29 cellular contexts compared by ENCODE assay signal in genomic region chr1:238139713-238140112, GRCh38.
"Had no signal": no experiment of that assay in that cellular context is flagged by ENCODE, and none has a peak within 500 bp of the region (broad histone marks: within the 10 kb centered on the region; RNA-seq: fewer than 3 reads in every experiment).

No MANE protein-coding gene starts in this region.

- H3K9me3 Mint-ChIP-seq: brain, endodermal cell had no signal

- H2AFZ ChIP-seq: parathyroid adenoma had no signal

- H3K27ac Mint-ChIP-seq: activated CD8-positive, alpha-beta T cell treated with anti-CD3 and anti-CD28 coated beads for 36 hours; activated naive CD4-positive, alpha-beta T cell treated with anti-CD3 and anti-CD28 coated beads, Interleukin-2, amount 50 U/mL, for 24 hours; activated naive CD8-positive, alpha-beta T cell treated with anti-CD3 and anti-CD28 coated beads, Interleukin-2, amount 50 U/mL, for 24 hours; activated T-helper 2 cell treated with anti-CD3 and anti-CD28 coated beads, Interferon-gamma antibody, Interleukin-2, Interleukin-4, amounts not matched to agents 10 μg/mL and 5 μg/mL and 100 μg/mL, durations not matched to agents 14 hours and 24 hours and 36 hours; brain; dendritic cell treated with granulocyte-macrophage colony-stimulating factor and Interleukin-4, amounts not matched to agents 40 ng/mL and 50 ng/mL, for 4 days; endodermal cell; naive thymus-derived CD8-positive, alpha-beta T cell; stimulated activated naive B cell treated with anti-CD40 and anti-IgM and Interleukin-4, amounts not matched to agents 10 μg/mL and 1 μg/mL and 100 μg/mL, for 72 hours; T-helper 17 cell; WTC11 had no signal

- H3K36me3 Mint-ChIP-seq: activated naive CD4-positive, alpha-beta T cell treated with anti-CD3 and anti-CD28 coated beads, Interleukin-2, amount 50 U/mL, for 24 hours; brain; naive thymus-derived CD8-positive, alpha-beta T cell; stimulated activated naive B cell treated with anti-CD40 and anti-IgM and Interleukin-4, amounts not matched to agents 10 μg/mL and 1 μg/mL and 100 μg/mL, for 72 hours; WTC11 had no signal

- H3K27me3 Mint-ChIP-seq: activated CD8-positive, alpha-beta T cell treated with anti-CD3 and anti-CD28 coated beads for 36 hours; activated naive CD4-positive, alpha-beta T cell treated with anti-CD3 and anti-CD28 coated beads, Interleukin-2, amount 50 U/mL, for 24 hours; activated naive CD8-positive, alpha-beta T cell treated with anti-CD3 and anti-CD28 coated beads, Interleukin-2, amount 50 U/mL, for 24 hours; brain; dendritic cell treated with granulocyte-macrophage colony-stimulating factor and Interleukin-4, amounts not matched to agents 40 ng/mL and 50 ng/mL, for 4 days; stimulated activated naive B cell treated with anti-CD40 and anti-IgM and Interleukin-4, amounts not matched to agents 10 μg/mL and 1 μg/mL and 100 μg/mL, for 72 hours; T-helper 17 cell had no signal

- ATAC-seq: activated CD8-positive, alpha-beta T cell treated with anti-CD3 and anti-CD28 coated beads for 36 hours; activated naive CD8-positive, alpha-beta T cell treated with anti-CD3 and anti-CD28 coated beads, Interleukin-2, amount 50 U/mL, for 24 hours; naive thymus-derived CD8-positive, alpha-beta T cell; psoas muscle; right cardiac atrium; stimulated activated naive B cell treated with anti-CD40 and anti-IgM and Interleukin-4, amounts not matched to agents 10 μg/mL and 1 μg/mL and 100 μg/mL, for 72 hours; T-helper 17 cell; WTC11 had no signal

- H3K27me3 ChIP-seq: esophagus squamous epithelium, suprapubic skin, tibial nerve had no signal

- H3K4me3 Mint-ChIP-seq: activated CD8-positive, alpha-beta T cell treated with anti-CD3 and anti-CD28 coated beads for 36 hours; activated naive CD4-positive, alpha-beta T cell treated with anti-CD3 and anti-CD28 coated beads, Interleukin-2, amount 50 U/mL, for 24 hours; activated naive CD8-positive, alpha-beta T cell treated with anti-CD3 and anti-CD28 coated beads, Interleukin-2, amount 50 U/mL, for 24 hours; brain; dendritic cell treated with granulocyte-macrophage colony-stimulating factor and Interleukin-4, amounts not matched to agents 40 ng/mL and 50 ng/mL, for 4 days; endodermal cell; naive thymus-derived CD8-positive, alpha-beta T cell; neural crest cell; stimulated activated naive B cell treated with anti-CD40 and anti-IgM and Interleukin-4, amounts not matched to agents 10 μg/mL and 1 μg/mL and 100 μg/mL, for 72 hours; T-helper 17 cell; WTC11 had no signal

- H3K4me1 Mint-ChIP-seq: activated naive CD4-positive, alpha-beta T cell treated with anti-CD3 and anti-CD28 coated beads, Interleukin-2, amount 50 U/mL, for 24 hours; activated naive CD8-positive, alpha-beta T cell treated with anti-CD3 and anti-CD28 coated beads, Interleukin-2, amount 50 U/mL, for 24 hours; brain; naive thymus-derived CD8-positive, alpha-beta T cell; neural crest cell; stimulated activated naive B cell treated with anti-CD40 and anti-IgM and Interleukin-4, amounts not matched to agents 10 μg/mL and 1 μg/mL and 100 μg/mL, for 72 hours; T-helper 17 cell had no signal

- H3K4me1 ChIP-seq: parathyroid adenoma, psoas muscle, suprapubic skin, tibial nerve had no signal

- DNase-seq: activated CD4-positive, alpha-beta T cell treated with anti-CD3 and anti-CD28 coated beads, Interleukin-2, amount 50 U/mL, for 1 hour; activated CD8-positive, alpha-beta T cell treated with anti-CD3 and anti-CD28 coated beads for 36 hours; activated naive CD8-positive, alpha-beta T cell treated with anti-CD3 and anti-CD28 coated beads, Interleukin-2, amount 50 U/mL, for 24 hours; activated T-cell treated with anti-CD3 and anti-CD28 coated beads, Interleukin-2, amount 50 U/mL, for 48 hours; amygdala; central memory CD4-positive, alpha-beta T cell; endodermal cell; esophagus squamous epithelium; hippocampal formation; kidney; mesenchymal stem cell; naive thymus-derived CD8-positive, alpha-beta T cell; occipital lobe; psoas muscle; right cardiac atrium; stimulated activated CD4-positive, alpha-beta T cell treated with anti-CD3 and anti-CD28 coated beads, Interleukin-15, amount 100 ng/mL, for 24 hours; stimulated activated CD4-positive, alpha-beta T cell treated with anti-CD3 and anti-CD28 coated beads, Interleukin-2, amount 100 ng/mL, for 24 hours; stimulated activated naive B cell treated with anti-CD40 and anti-IgM and Interleukin-4, amounts not matched to agents 10 μg/mL and 1 μg/mL and 100 μg/mL, for 72 hours; T-helper 17 cell; T1000 had no signal

- H3K27ac ChIP-seq: esophagus squamous epithelium, parathyroid adenoma, psoas muscle, suprapubic skin, tibial nerve had no signal

- H3K4me3 ChIP-seq: esophagus squamous epithelium, psoas muscle, suprapubic skin, tibial nerve had no signal

- H3K9me3 ChIP-seq: esophagus squamous epithelium, psoas muscle, suprapubic skin, tibial nerve had no signal

- H3K36me3 ChIP-seq: esophagus squamous epithelium, suprapubic skin, tibial nerve had no signal

- H3K79me2 ChIP-seq: parathyroid adenoma had no signal
